ENCODE assay signal across 1 cellular context in genomic region chr6:43926644-43927524, GRCh38.
TF ChIP-seq lines count a peak whose summit lies in the region.

No MANE protein-coding gene starts in this region.

TF ChIP-seq in HEK293, 187 proteins besides CTCF, POLR2A, EP300 and RAD21 (continued from another document and continues in another):
- TF ChIP-seq ATF2 (tag by site-specific recombination; IDR thresholded peaks at IDR 0.05; ENCODE audit: low read depth): peak; percentile 87
- TF ChIP-seq KLF7 (tag by site-specific recombination; IDR thresholded peaks at IDR 0.05; ENCODE audit: borderline replicate concordance): no peak
- TF ChIP-seq ZBTB11 (tag by site-specific recombination; conservative IDR thresholded peaks at IDR 0.05; ENCODE audit: low read depth): no peak
- TF ChIP-seq ZNF23 (tag by site-specific recombination; IDR thresholded peaks at IDR 0.05; ENCODE audit: borderline replicate concordance): no peak
- TF ChIP-seq ZNF354C (tag by site-specific recombination; IDR thresholded peaks at IDR 0.05; ENCODE audit: borderline replicate concordance, low read depth): no peak
- TF ChIP-seq ZNF518A (tag by site-specific recombination; conservative IDR thresholded peaks at IDR 0.05; ENCODE audit: low read depth): peak; percentile 51; the same call in 1 of the 2 replicates
- peak; percentile 93 for TF ChIP-seq ZNF324 (tag by site-specific recombination; IDR thresholded peaks at IDR 0.05)
- peak; percentile 94 for TF ChIP-seq PRDM4 (tag by site-specific recombination; IDR thresholded peaks at IDR 0.05)
- TF ChIP-seq ZNF600 (tag by site-specific recombination; IDR thresholded peaks at IDR 0.05): no peak
- TF ChIP-seq ZNF24 (tag by site-specific recombination; IDR thresholded peaks at IDR 0.05): peak; percentile 93; the same call in 1 of the 2 replicates
- TF ChIP-seq ZNF664 (tag by site-specific recombination; IDR thresholded peaks at IDR 0.05): peak; percentile 9; the same call in 1 of the 2 replicates
- TF ChIP-seq ZNF747 (tag by site-specific recombination; IDR thresholded peaks at IDR 0.05): no peak
- TF ChIP-seq HOXA7 (CRISPR knock-in tag; IDR thresholded peaks at IDR 0.05; ENCODE audit: borderline replicate concordance): no peak
- TF ChIP-seq ZBTB7A (tag by site-specific recombination; IDR thresholded peaks at IDR 0.05; ENCODE audit: low read depth): no peak
- peak; percentile 52; the same call in 1 of the 2 replicates for TF ChIP-seq ZNF76 (tag by site-specific recombination; IDR thresholded peaks at IDR 0.05; ENCODE audit: borderline replicate concordance, low read depth)
- TF ChIP-seq KLF10 (tag by site-specific recombination; IDR thresholded peaks at IDR 0.05): peak; percentile 94
- TF ChIP-seq ZFHX2 (tag by site-specific recombination; conservative IDR thresholded peaks at IDR 0.05): peak; percentile 47
- TF ChIP-seq ZNF280C (tag by site-specific recombination; IDR thresholded peaks at IDR 0.05): no peak
- peak; percentile 83 for TF ChIP-seq ZNF692 (tag by site-specific recombination; IDR thresholded peaks at IDR 0.05)
- TF ChIP-seq REPIN1 (tag by site-specific recombination; IDR thresholded peaks at IDR 0.05; ENCODE audit: low read depth): no peak
- no peak for TF ChIP-seq ZBTB49 (tag by site-specific recombination; IDR thresholded peaks at IDR 0.05; ENCODE audit: low read depth)
- no peak for TF ChIP-seq ZNF121 (tag by site-specific recombination; IDR thresholded peaks at IDR 0.05)
- no peak for TF ChIP-seq ZNF350 (tag by site-specific recombination; IDR thresholded peaks at IDR 0.05)
- 0 out of 2 replicates have a peak, but pooled peaks have one; percentile 12 for TF ChIP-seq ZNF513 (tag by site-specific recombination; IDR thresholded peaks at IDR 0.05)
- peak; percentile 83 for TF ChIP-seq SCRT2 (tag by site-specific recombination; IDR thresholded peaks at IDR 0.05)
- TF ChIP-seq ZBTB6 (tag by site-specific recombination; IDR thresholded peaks at IDR 0.05): peak; percentile 79
- TF ChIP-seq ZNF18 (tag by site-specific recombination; IDR thresholded peaks at IDR 0.05): peak; percentile 89
- peak; percentile 52 for TF ChIP-seq ZNF335 (tag by site-specific recombination; conservative IDR thresholded peaks at IDR 0.05)
- no peak for TF ChIP-seq ZFP3 (tag by site-specific recombination; IDR thresholded peaks at IDR 0.05; ENCODE audit: low read depth)
- TF ChIP-seq KLF9 (tag by site-specific recombination; IDR thresholded peaks at IDR 0.05; ENCODE audit: low read depth): no peak; the same call in 1 of the 2 replicates
